ENCODE assay signal across 10 cellular contexts in the genomic region with DNA sequence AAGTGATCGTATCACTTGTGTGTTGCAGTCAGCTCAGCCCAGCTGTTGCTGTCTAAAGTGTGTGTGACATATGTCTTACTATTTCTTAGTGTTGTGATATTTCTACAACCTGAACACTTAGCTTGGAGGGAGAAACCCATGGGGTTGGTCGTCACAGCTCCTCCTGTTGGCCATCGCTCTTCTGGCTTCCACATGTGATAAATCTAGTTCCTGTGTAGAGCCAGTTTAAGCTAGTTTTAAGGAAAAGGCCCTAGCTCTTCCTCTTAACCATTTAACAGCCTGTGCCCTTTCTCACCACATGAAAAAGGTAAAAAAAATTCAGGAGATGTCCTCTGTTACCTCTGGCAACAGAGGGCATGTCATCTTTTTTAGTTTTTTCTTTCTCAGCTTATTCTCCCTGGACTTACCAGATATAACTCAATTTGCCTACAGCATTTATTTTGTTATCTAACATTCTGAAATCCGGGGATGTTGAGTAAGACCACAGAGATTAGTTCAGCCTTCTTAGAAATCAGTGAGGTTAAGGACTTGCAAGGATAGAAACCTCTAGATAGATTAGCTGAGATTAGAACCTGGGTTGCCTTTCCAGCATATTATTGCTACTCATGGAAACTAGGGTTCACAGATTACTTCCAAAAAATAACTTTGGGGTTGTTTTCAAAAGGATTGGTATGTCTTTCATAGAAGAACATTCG.
DNase-seq lines count a peak whose midpoint lies in the region; ATAC-seq, FAIRE-seq and TF ChIP-seq lines count a peak whose summit lies in the region.
"Had no signal": no experiment of that assay in that cellular context is flagged by ENCODE, and none has a peak within 500 bp of the region (broad histone marks: within the 10 kb centered on the region; RNA-seq: fewer than 3 reads in every experiment).

No MANE protein-coding gene starts in this region.

- TF ChIP-seq CTCF in choroid plexus epithelial cell (conservative IDR thresholded peaks at IDR 0.05; ENCODE audit: low read depth, low read length): peak; percentile 70
- TF ChIP-seq CTCF in pancreas (IDR thresholded peaks at IDR 0.05): no peak
- TF ChIP-seq CTCF in gastroesophageal sphincter (IDR thresholded peaks at IDR 0.05): no peak
- peak in 2 of 56 donors; percentile 9 to 25 for TF ChIP-seq CTCF in dorsolateral prefrontal cortex (IDR thresholded peaks at IDR 0.05 in 54 of 56, conservative IDR thresholded peaks at IDR 0.05 in 2 of 56; ENCODE audit: low read depth in 1 of 56, partially characterized antibody in 56 of 56)

- H3K9me3 ChIP-seq in pancreas: no peaks in the 10 kb centered on the region
- no peaks in the 10 kb centered on the region for H3K9me3 ChIP-seq in gastroesophageal sphincter

- no peak for TF ChIP-seq EP300 in gastroesophageal sphincter (IDR thresholded peaks at IDR 0.05)

- ATAC-seq in pancreas (peak in 3 of 4 donors; percentile 27 to 49 (median 45)), gastroesophageal sphincter (no peak), HG03460 (IDR thresholded peaks at IDR 0.05; ENCODE audit: unreplicated experiment) (no peak)
- ATAC-seq: activated CD4-positive, CD25-positive, alpha-beta regulatory T cell treated with anti-CD3 and anti-CD28 coated beads, Interleukin-2, amount 50 U/mL, for 24 hours had no signal

- no peaks in the 10 kb centered on the region for H3K27me3 ChIP-seq in pancreas
- H3K27me3 ChIP-seq in gastroesophageal sphincter: no peaks in the 10 kb centered on the region
- no peaks in the 10 kb centered on the region for H3K27me3 ChIP-seq in dorsolateral prefrontal cortex

- no peak for FAIRE-seq in pancreas (lab: Jason Lieb, UNC)

- no peak for TF ChIP-seq POLR2A in gastroesophageal sphincter (IDR thresholded peaks at IDR 0.05)

- H3K4me3 ChIP-seq in choroid plexus epithelial cell (ENCODE audit: low read depth, low read length) (no peak overlapping the region), pancreas (no peak overlapping the region), gastroesophageal sphincter (no peak overlapping the region), dorsolateral prefrontal cortex (no peak overlapping the region)

- no peaks in the 10 kb centered on the region for H3K4me1 ChIP-seq in pancreas
- H3K4me1 ChIP-seq in gastroesophageal sphincter: no peaks in the 10 kb centered on the region

- DNase-seq in activated CD4-positive, alpha-beta T cell treated with anti-CD3 and anti-CD28 coated beads for 48 hours: peak; percentile 28
- no peak for DNase-seq in activated CD4-positive, alpha-beta T cell treated with anti-CD3 and anti-CD28 coated beads, Interleukin-2, amount 50 U/mL, for 4 hours
- DNase-seq in MV-4-11 (lab: John Stamatoyannopoulos, UW) (peak; percentile 69), choroid plexus epithelial cell (ENCODE audit: low read depth) (peak; percentile 69), pancreas (no peak), dorsolateral prefrontal cortex (no peak)
- DNase-seq: C1 segment of cervical spinal cord had no signal

- WGBS in pancreas, 2 donors: 69 to 74% methylated on average over 5 of the region's 5 CpGs
- WGBS in gastroesophageal sphincter (ENCODE audit: low coverage in 1 of 2), 2 donors: 69 to 75% methylated on average over 2 to 5 of the region's 5 CpGs

- H3K27ac ChIP-seq in pancreas: no peak overlapping the region
- H3K27ac ChIP-seq in gastroesophageal sphincter: no peak overlapping the region
- H3K27ac ChIP-seq in dorsolateral prefrontal cortex: no peak overlapping the region

- intact Hi-C loops in pancreas (cut with DNase I) (no loop called here), dorsolateral prefrontal cortex (cut with DNase I) (no loop called here)

- H3K36me3 ChIP-seq in pancreas (peaks cover 4 to 46% (median 17%) of the 10 kb centered on the region in 3 donors), gastroesophageal sphincter (peaks cover 0 to 96% of the 10 kb centered on the region in 2 donors)

Comparison
In these comparisons a context has a peak if more than half of its experiments do, and no peak if none do; other contexts are left out.
1. DNase-seq: peak in activated CD4-positive, alpha-beta T cell treated with anti-CD3 and anti-CD28 coated beads for 48 hours (single experiment), MV-4-11 (single experiment) and choroid plexus epithelial cell (single experiment); none in activated CD4-positive, alpha-beta T cell treated with anti-CD3 and anti-CD28 coated beads, Interleukin-2, amount 50 U/mL, for 4 hours (0 of 2), pancreas (0 of 6) and dorsolateral prefrontal cortex (0 of 10).
2. ATAC-seq: peak in pancreas (3 of 4); none in gastroesophageal sphincter (single experiment) and HG03460 (single experiment).